In the genomic region with DNA sequence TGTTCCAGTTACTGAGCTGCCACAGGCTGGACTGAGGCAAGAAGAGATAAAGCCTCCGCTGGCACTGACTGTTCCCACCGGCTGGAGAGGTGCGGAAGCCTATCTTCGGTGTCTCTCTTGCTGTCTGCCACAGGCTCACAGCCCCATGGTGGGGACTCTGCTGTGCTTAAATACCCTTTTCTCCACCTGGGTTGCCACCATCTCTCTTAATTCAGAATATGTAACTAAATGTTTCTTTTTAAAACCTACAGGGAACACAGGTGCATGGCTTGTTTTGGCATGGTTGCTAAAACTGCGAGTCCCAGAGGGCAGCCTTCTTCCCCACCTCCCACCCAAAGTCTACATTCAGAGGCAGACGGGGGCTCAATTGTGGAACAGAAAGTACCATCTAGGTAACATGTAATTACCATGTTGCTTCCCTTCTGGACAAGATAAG, we compare ENCODE assay signal across 11 cellular contexts. TPM values are rescaled to one million over a fixed set of nuclear protein-coding genes. Genes with fewer than 3 reads are reported as not detected.
A peak's percentile ranks its signal among the peaks of the same experiment; 100 is the strongest.
DNase-seq lines count a peak whose midpoint lies in the region; ATAC-seq, FAIRE-seq and TF ChIP-seq lines count a peak whose summit lies in the region.
"Had no signal": no experiment of that assay in that cellular context is flagged by ENCODE, and none has a peak within 500 bp of the region (broad histone marks: within the 10 kb centered on the region; RNA-seq: fewer than 3 reads in every experiment).

No MANE protein-coding gene starts in this region.

- WGBS in heart left ventricle, 4 donors = 48 to 58% (median 55%) methylated on average over 6 of the region's 6 CpGs

- peak overlapping the region in 1 of 12 donors; percentile 44 for H3K27ac ChIP-seq in heart left ventricle

- H3K4me3 ChIP-seq in heart left ventricle = no peak overlapping the region

- H3K27me3 ChIP-seq in heart left ventricle = no peaks in the 10 kb centered on the region

- TF ChIP-seq POLR2A in GM18526 (IDR thresholded peaks at IDR 0.05; ENCODE audit: extremely low read depth, insufficient read length) = peak; percentile 89
- no peak for TF ChIP-seq POLR2A in heart left ventricle (IDR thresholded peaks at IDR 0.05)

- H3K36me3 ChIP-seq in heart left ventricle = no peaks in the 10 kb centered on the region

- H3K4me1 ChIP-seq in heart left ventricle = no peaks in the 10 kb centered on the region

- H3K9me3 ChIP-seq in heart left ventricle = peaks cover 0 to 6% (median 0%) of the 10 kb centered on the region in 12 donors

- intact Hi-C loops in heart left ventricle (cut with DNase I) = no loop called here

- no peak for FAIRE-seq in RCC 7860 (lab: Jason Lieb, UNC)

- peak; percentile 69 for ATAC-seq in GM21390 (IDR thresholded peaks at IDR 0.05; ENCODE audit: unreplicated experiment)
- ATAC-seq in HG03095 (IDR thresholded peaks at IDR 0.05; ENCODE audit: unreplicated experiment) = peak; percentile 58
- ATAC-seq in heart left ventricle = peak; percentile 75 to 86 (median 78)
- ATAC-seq: activated CD8-positive, alpha-beta T cell treated with anti-CD3 and anti-CD28 coated beads for 36 hours had no signal

- no peak for DNase-seq in heart left ventricle
- DNase-seq in NK-92 (lab: John Stamatoyannopoulos, UW; ENCODE audit: unreplicated experiment) = no peak
- DNase-seq in RCC 7860 (ENCODE audit: low spot score) = no peak
- DNase-seq in activated CD4-positive, CD25-positive, alpha-beta regulatory T cell (lab: John Stamatoyannopoulos, UW) = no peak
- DNase-seq in activated CD8-positive, alpha-beta memory T cell treated with anti-CD3 and anti-CD28 coated beads, Interleukin-2, amount 50 U/mL, for 48 hours = no peak
- DNase-seq: activated CD8-positive, alpha-beta T cell treated with anti-CD3 and anti-CD28 coated beads for 36 hours; COR-L47; NCI-H1930 had no signal

- no peak for TF ChIP-seq CTCF in heart left ventricle (IDR thresholded peaks at IDR 0.05)

RNA-seq across cellular contexts. Expression of gene LBR, which starts 8.1 kb away (rescaled TPM):
- 10 to 100 TPM in 4 of 9 donors, 1 to 10 TPM in 5; 6.8 to 37.8 (median 9.7) TPM for total RNA-seq in heart left ventricle
- polyA plus RNA-seq in heart left ventricle = 1 to 10 TPM; 4.3 to 7.5 TPM
